In genomic region chr18:27007880-27008279, GRCh38 we compare ENCODE assay signal across 18 cellular contexts.
DNase-seq lines count a peak whose midpoint lies in the region; FAIRE-seq and TF ChIP-seq lines count a peak whose summit lies in the region.
"Had no signal": no experiment of that assay in that cellular context is flagged by ENCODE, and none has a peak within 500 bp of the region (broad histone marks: within the 10 kb centered on the region; RNA-seq: fewer than 3 reads in every experiment).

No MANE protein-coding gene starts in this region.

- H3K27ac ChIP-seq in mammary epithelial cell (ENCODE audit: insufficient read depth, low read depth, low read length) = no peak overlapping the region
- no peak overlapping the region for H3K27ac ChIP-seq in spleen
- H3K27ac ChIP-seq: BLaER1 treated with 17β-estradiol and CSF1 and Interleukin-3, amounts not matched to agents 10 nM and 100 nM had no signal

- peak; percentile 39 for DNase-seq in ACHN
- DNase-seq in mammary epithelial cell = peak; percentile 4
- peak; percentile 2 for DNase-seq in glomerular visceral epithelial cell (ENCODE audit: extremely low spot score)
- peak; percentile 0 for DNase-seq in urothelium cell line (ENCODE audit: low spot score)
- DNase-seq in spleen = no peak
- DNase-seq in GM12891 (ENCODE audit: insufficient read length, low spot score) = no peak
- DNase-seq in activated gamma-delta T cell treated with Interleukin-2 at 50 U/mL for 16 hours = no peak
- DNase-seq: 8988T; CD8-positive, alpha-beta T cell; COR-L47; DMS 273 treated with DMSO at 0.1 percent for 48 hours; DMS53 had no signal

- H3K4me2 ChIP-seq in mammary epithelial cell (ENCODE audit: insufficient read depth, low read depth, low read length) = no peak overlapping the region
- H3K4me2 ChIP-seq: BLaER1 treated with 17β-estradiol and CSF1 and Interleukin-3, amounts not matched to agents 10 nM and 100 nM had no signal

- CTCF ChIA-PET in mammary epithelial cell (lab: Charles Lee; ENCODE audit: low non-redundant PET) = no interaction called here

- H3K36me3 ChIP-seq in mammary epithelial cell (ENCODE audit: insufficient read depth, low read length) (no peaks in the 10 kb centered on the region), spleen (no peaks in the 10 kb centered on the region)
- H3K36me3 ChIP-seq: BLaER1 treated with 17β-estradiol and CSF1 and Interleukin-3, amounts not matched to agents 10 nM and 100 nM had no signal

- no peak for TF ChIP-seq POLR2A in spleen (IDR thresholded peaks at IDR 0.05)
- no peak for TF ChIP-seq POLR2A in GM12891 (IDR thresholded peaks at IDR 0.05; ENCODE audit: low read depth, low read length)

- TF ChIP-seq CTCF in mammary epithelial cell (conservative IDR thresholded peaks at IDR 0.05 in 1 of 2, IDR thresholded peaks at IDR 0.05 in 1 of 2; ENCODE audit: extremely low read depth in 1 of 2, insufficient read depth in 1 of 2, low read depth in 1 of 2, low read length in 2 of 2) = no peak
- TF ChIP-seq CTCF in spleen (IDR thresholded peaks at IDR 0.05 in 8 of 11, conservative IDR thresholded peaks at IDR 0.05 in 3 of 11) = no peak

- H3K9me3 ChIP-seq in mammary epithelial cell (replicated peaks; ENCODE audit: insufficient read depth, low read length) (no peaks in the 10 kb centered on the region), spleen (no peaks in the 10 kb centered on the region)
- H3K9me3 ChIP-seq: BLaER1 treated with 17β-estradiol and CSF1 and Interleukin-3, amounts not matched to agents 10 nM and 100 nM had no signal

- no peaks in the 10 kb centered on the region for H4K20me1 ChIP-seq in mammary epithelial cell (ENCODE audit: insufficient read depth, low read length)
- H4K20me1 ChIP-seq: BLaER1 treated with 17β-estradiol and CSF1 and Interleukin-3, amounts not matched to agents 10 nM and 100 nM had no signal

- H3K4me1 ChIP-seq in mammary epithelial cell (ENCODE audit: insufficient read depth, low read length) = no peaks in the 10 kb centered on the region
- H3K4me1 ChIP-seq in spleen = no peaks in the 10 kb centered on the region
- H3K4me1 ChIP-seq: BLaER1 treated with 17β-estradiol and CSF1 and Interleukin-3, amounts not matched to agents 10 nM and 100 nM had no signal

- dilution Hi-C loops in mammary epithelial cell (cut with HindIII; ENCODE audit: low sequenced_read_pairs) = no loop called here

- H3K79me2 ChIP-seq in mammary epithelial cell (ENCODE audit: insufficient read depth, low read length) = no peaks in the 10 kb centered on the region

- no peak overlapping the region for H3K9ac ChIP-seq in mammary epithelial cell (ENCODE audit: insufficient read depth, low read length)
- H3K9ac ChIP-seq: BLaER1 treated with 17β-estradiol and CSF1 and Interleukin-3, amounts not matched to agents 10 nM and 100 nM had no signal

- WGBS in mammary epithelial cell (ENCODE audit: low coverage, missing lambda C conversion rate) = 0% methylated on average over 2 of the region's 2 CpGs
- 38 to 65% (median 59%) methylated on average over 2 of the region's 2 CpGs for WGBS in spleen, 5 donors

- BruUV-seq in mammary epithelial cell (replicated peaks; lab: Mats Ljungman, UMichigan) = no TSS peak

- FAIRE-seq in urothelium cell line (lab: Jason Lieb, UNC) (no peak), GM12891 (lab: Jason Lieb, UNC) (no peak)
- FAIRE-seq: G401.6, GM12878, GM19239, H1, HepG2 had no signal

- in situ Hi-C loops in ACHN (cut with HindIII; ENCODE audit: low pct_ligation_motif_present, low pct_unique_long_range_greater_than_20kb, low sequenced_read_pairs) (no loop called here), mammary epithelial cell (cut with MboI; ENCODE audit: low sequenced_read_pairs in 2 of 2) (loop anchor here in 1 of 2 donors (10.0 kb wide), 1 partner anchor 603 kb away; no protein-coding TSS in a partner anchor)

- H3K4me3 ChIP-seq in mammary epithelial cell (replicated peaks in 1 of 3; ENCODE audit: insufficient read depth in 1 of 3, low read depth in 2 of 3, low read length in 3 of 3) = no peak overlapping the region
- H3K4me3 ChIP-seq in spleen = no peak overlapping the region
- H3K4me3 ChIP-seq: BLaER1 treated with 17β-estradiol and CSF1 and Interleukin-3, amounts not matched to agents 10 nM and 100 nM; GM12878 had no signal

- no peak overlapping the region for H2AFZ ChIP-seq in mammary epithelial cell (ENCODE audit: low read depth, low read length)

- intact Hi-C loops in mammary epithelial cell (cut with micrococcal nuclease) = no loop called here
- intact Hi-C loops in spleen (cut with DNase I; ENCODE audit: low total_unique reads) = no loop called here

- H3K27me3 ChIP-seq in mammary epithelial cell (ENCODE audit: insufficient read depth, low read length) (no peaks in the 10 kb centered on the region), spleen (replicated peaks in 1 of 7) (no peaks in the 10 kb centered on the region)
- H3K27me3 ChIP-seq: BLaER1 treated with 17β-estradiol and CSF1 and Interleukin-3, amounts not matched to agents 10 nM and 100 nM had no signal

TF ChIP-seq in GM12891, 5 proteins besides CTCF, POLR2A, EP300 and RAD21:
- TF ChIP-seq POU2F2 (IDR thresholded peaks at IDR 0.05; ENCODE audit: low read depth, low read length) (no peak), PAX5 (IDR thresholded peaks at IDR 0.05; ENCODE audit: insufficient read depth, low read length, severe bottlenecking) (no peak), SPI1 (IDR thresholded peaks at IDR 0.05; ENCODE audit: low read depth, low read length) (no peak), TAF1 (IDR thresholded peaks at IDR 0.05; ENCODE audit: low read depth, low read length) (no peak), POLR2AphosphoS5 (IDR thresholded peaks at IDR 0.05; ENCODE audit: low read depth, low read length) (no peak)

Comparison
In these comparisons a context has a peak if more than half of its experiments do, and no peak if none do; other contexts are left out.
1. DNase-seq: peak in ACHN (single experiment), mammary epithelial cell (single experiment), glomerular visceral epithelial cell (single experiment) and urothelium cell line (single experiment); none in spleen (single experiment), GM12891 (single experiment) and activated gamma-delta T cell treated with Interleukin-2 at 50 U/mL for 16 hours (single experiment).